1 cellular context compared by ENCODE assay signal in genomic region chr10:96229568-96230030, GRCh38.
TF ChIP-seq lines count a peak whose summit lies in the region.

No MANE protein-coding gene starts in this region.

TF ChIP-seq in HepG2, 621 proteins besides CTCF, POLR2A, EP300 and RAD21 (continued from another document and continues in another):
- TF ChIP-seq ZNF451 (CRISPR knock-in tag; IDR thresholded peaks at IDR 0.05): no peak
- TF ChIP-seq TEAD2 (CRISPR knock-in tag; IDR thresholded peaks at IDR 0.05): no peak
- no peak for TF ChIP-seq MTF1 (CRISPR knock-in tag; IDR thresholded peaks at IDR 0.05)
- no peak for TF ChIP-seq HNF1A (IDR thresholded peaks at IDR 0.05; ENCODE audit: low read depth)
- no peak for TF ChIP-seq HNF1A (CRISPR knock-in tag; IDR thresholded peaks at IDR 0.05; ENCODE audit: borderline replicate concordance)
- no peak for TF ChIP-seq NFKBIZ (CRISPR knock-in tag; IDR thresholded peaks at IDR 0.05)
- TF ChIP-seq SRSF4 (IDR thresholded peaks at IDR 0.05; ENCODE audit: low read depth, low read length, poor library complexity, severe bottlenecking): no peak
- TF ChIP-seq ZBTB49 (CRISPR knock-in tag; IDR thresholded peaks at IDR 0.05; ENCODE audit: borderline replicate concordance): no peak
- no peak for TF ChIP-seq ZFP1 (CRISPR knock-in tag; IDR thresholded peaks at IDR 0.05)
- no peak for TF ChIP-seq RNF219 (CRISPR knock-in tag; IDR thresholded peaks at IDR 0.05)
- TF ChIP-seq ZBTB7B (CRISPR knock-in tag; IDR thresholded peaks at IDR 0.05): no peak
- no peak for TF ChIP-seq PBX3 (CRISPR knock-in tag; IDR thresholded peaks at IDR 0.05; ENCODE audit: borderline replicate concordance)
- TF ChIP-seq TAF1 (CRISPR knock-in tag; IDR thresholded peaks at IDR 0.05): no peak
- TF ChIP-seq ZNF687 (CRISPR knock-in tag; IDR thresholded peaks at IDR 0.05): peak; percentile 40
- TF ChIP-seq TEF (CRISPR knock-in tag; IDR thresholded peaks at IDR 0.05): no peak
- no peak for TF ChIP-seq ZNF33B (CRISPR knock-in tag; IDR thresholded peaks at IDR 0.05)
- no peak for TF ChIP-seq HMGA1 (CRISPR knock-in tag; conservative IDR thresholded peaks at IDR 0.05)
- TF ChIP-seq SSRP1 (CRISPR knock-in tag; IDR thresholded peaks at IDR 0.05): 0 out of 2 replicates have a peak, but pooled peaks have one; percentile 55
- TF ChIP-seq TIGD3 (CRISPR knock-in tag; IDR thresholded peaks at IDR 0.05; ENCODE audit: borderline replicate concordance): no peak
- TF ChIP-seq SOX13 (IDR thresholded peaks at IDR 0.05): no peak
- no peak for TF ChIP-seq SOX13 (CRISPR knock-in tag; conservative IDR thresholded peaks at IDR 0.05 in 1 of 2, IDR thresholded peaks at IDR 0.05 in 1 of 2)
- no peak for TF ChIP-seq RFX1 (IDR thresholded peaks at IDR 0.05)
- TF ChIP-seq ZNF737 (CRISPR knock-in tag; IDR thresholded peaks at IDR 0.05; ENCODE audit: borderline replicate concordance): no peak
- no peak for TF ChIP-seq ZUFSP (CRISPR knock-in tag; IDR thresholded peaks at IDR 0.05; ENCODE audit: borderline replicate concordance)
- no peak for TF ChIP-seq SCMH1 (CRISPR knock-in tag; IDR thresholded peaks at IDR 0.05; ENCODE audit: borderline replicate concordance)
- no peak for TF ChIP-seq ZEB1 (IDR thresholded peaks at IDR 0.05; ENCODE audit: insufficient replicate concordance, low read depth)
- no peak for TF ChIP-seq ZNF280B (CRISPR knock-in tag; IDR thresholded peaks at IDR 0.05; ENCODE audit: borderline replicate concordance)
- no peak for TF ChIP-seq BCLAF1 (IDR thresholded peaks at IDR 0.05)
- no peak for TF ChIP-seq ZNF766 (CRISPR knock-in tag; IDR thresholded peaks at IDR 0.05; ENCODE audit: borderline replicate concordance)
- TF ChIP-seq HOXA9 (CRISPR knock-in tag; IDR thresholded peaks at IDR 0.05; ENCODE audit: borderline replicate concordance): no peak
- TF ChIP-seq ETV6 (CRISPR knock-in tag; conservative IDR thresholded peaks at IDR 0.05): no peak
- no peak for TF ChIP-seq TFDP2 (CRISPR knock-in tag; IDR thresholded peaks at IDR 0.05)
